21 cellular contexts compared by ENCODE assay signal in genomic region chr2:37919631-37920032, GRCh38. TPM values are rescaled to one million over a fixed set of nuclear protein-coding genes. Genes with fewer than 3 reads are reported as not detected.
DNase-seq lines count a peak whose midpoint lies in the region; ATAC-seq, FAIRE-seq and TF ChIP-seq lines count a peak whose summit lies in the region.
"Had no signal": no experiment of that assay in that cellular context is flagged by ENCODE, and none has a peak within 500 bp of the region (broad histone marks: within the 10 kb centered on the region; RNA-seq: fewer than 3 reads in every experiment).

No MANE protein-coding gene starts in this region.

- in situ Hi-C loops in K562 (cut with MboI): no loop called here

- H3K9ac ChIP-seq in K562 (ENCODE audit: insufficient read depth in 1 of 2, low read depth in 2 of 2, low read length in 2 of 2) (no peak overlapping the region), neuronal stem cell (ENCODE audit: low read depth, low read length, poor library complexity) (no peak overlapping the region)
- H3K9ac ChIP-seq: GM23248, KMS-11 had no signal

- H3K9me1 ChIP-seq in K562 (ENCODE audit: control insufficient read depth, insufficient read depth, low read length): no peaks in the 10 kb centered on the region

- H2AFZ ChIP-seq in K562 (ENCODE audit: low read depth, low read length) (0 out of 2 replicates have a peak overlapping the region, but pooled peaks have one; percentile 32), hepatocyte (no peak overlapping the region), neuronal stem cell (ENCODE audit: low read length) (peak overlapping the region; percentile 8)
- H2AFZ ChIP-seq: GM23248 had no signal

- no peaks in the 10 kb centered on the region for H3K9me3 Mint-ChIP-seq in activated naive CD8-positive, alpha-beta T cell treated with anti-CD3 and anti-CD28 coated beads for 36 hours
- H3K9me3 Mint-ChIP-seq: activated naive CD8-positive, alpha-beta T cell treated with anti-CD3 and anti-CD28 coated beads, Interleukin-2, amount 10 ng/mL, durations not matched to agents 7 days and 5 days; dendritic cell treated with granulocyte-macrophage colony-stimulating factor and Interleukin-4, amounts not matched to agents 40 ng/mL and 50 ng/mL, for 4 days; stimulated activated naive CD8-positive, alpha-beta T cell treated with anti-CD3 and anti-CD28 coated beads, Interleukin-15, Interleukin-2, amounts not matched to agents 100 ng/mL and 50 ng/mL, for 24 hours had no signal

- H3K14ac ChIP-seq in neuronal stem cell (ENCODE audit: low read length): no peak overlapping the region

- no peak overlapping the region for H3K27ac Mint-ChIP-seq in activated naive CD8-positive, alpha-beta T cell treated with anti-CD3 and anti-CD28 coated beads for 36 hours
- H3K27ac Mint-ChIP-seq: activated naive CD8-positive, alpha-beta T cell treated with anti-CD3 and anti-CD28 coated beads, Interleukin-2, amount 10 ng/mL, durations not matched to agents 7 days and 5 days; dendritic cell treated with granulocyte-macrophage colony-stimulating factor and Interleukin-4, amounts not matched to agents 40 ng/mL and 50 ng/mL, for 4 days; stimulated activated naive CD8-positive, alpha-beta T cell treated with anti-CD3 and anti-CD28 coated beads, Interleukin-15, Interleukin-2, amounts not matched to agents 100 ng/mL and 50 ng/mL, for 24 hours had no signal

- no peak overlapping the region for H2AK5ac ChIP-seq in neuronal stem cell (ENCODE audit: low read depth, low read length)

- H3K27me3 ChIP-seq in K562 (ENCODE audit: control insufficient read depth in 2 of 2, insufficient read depth in 2 of 2, low read length in 2 of 2): peaks cover 0 to 2% of the 10 kb centered on the region in 2 experiments; a peak in 2 of 5 replicates
- H3K27me3 ChIP-seq in hepatocyte: no peaks in the 10 kb centered on the region
- H3K27me3 ChIP-seq in neuronal stem cell (ENCODE audit: control insufficient read depth in 3 of 3, insufficient read depth in 3 of 3, low read depth in 1 of 3, low read length in 3 of 3): peaks cover 0 to 3% (median 0%) of the 10 kb centered on the region in 3 experiments
- H3K27me3 ChIP-seq: gastroesophageal sphincter, pancreas, sigmoid colon had no signal

- no peak overlapping the region for H4K8ac ChIP-seq in neuronal stem cell (ENCODE audit: low read depth, low read length)

- H2BK120ac ChIP-seq in neuronal stem cell (ENCODE audit: low read depth, low read length): no peak overlapping the region

- peaks cover 7% of the 10 kb centered on the region for H3K4me1 Mint-ChIP-seq in activated naive CD8-positive, alpha-beta T cell treated with anti-CD3 and anti-CD28 coated beads for 36 hours

- no peak overlapping the region for H2BK5ac ChIP-seq in neuronal stem cell (ENCODE audit: low read length)

- no peak overlapping the region for H3K4me3 ChIP-seq in K562
- H3K4me3 ChIP-seq in hepatocyte: no peak overlapping the region
- H3K4me3 ChIP-seq in neuronal stem cell (ENCODE audit: low read length in 2 of 2): no peak overlapping the region
- H3K4me3 ChIP-seq: gastroesophageal sphincter, GM23248, pancreas, sigmoid colon had no signal

- H2BK15ac ChIP-seq in neuronal stem cell (ENCODE audit: low read length): no peak overlapping the region

- POLR2A ChIA-PET in K562 (lab: Yijun Ruan, JAX): no interaction called here

- H2BK12ac ChIP-seq in neuronal stem cell (ENCODE audit: low read length): no peak overlapping the region

- DNase-seq in RPMI7951 (ENCODE audit: low read depth) (peak; percentile 23), K562 (ENCODE audit: extremely low read depth in 1 of 4, low spot score in 3 of 4) (peak in 2 of 4 experiments; percentile 17 to 64), hepatocyte (ENCODE audit: low spot score) (peak; percentile 22), neuronal stem cell (ENCODE audit: low spot score) (no peak), NCI-H345 (lab: John Stamatoyannopoulos, UW) (no peak), superior temporal gyrus (ENCODE audit: extremely low spot score) (no peak)
- no peak for DNase-seq in activated naive CD8-positive, alpha-beta T cell treated with anti-CD3 and anti-CD28 coated beads for 36 hours
- DNase-seq: activated naive CD8-positive, alpha-beta T cell treated with anti-CD3 and anti-CD28 coated beads, Interleukin-2, amount 10 ng/mL, durations not matched to agents 7 days and 5 days; GM23248; NCI-H524; pancreas; sigmoid colon had no signal

- H4K20me1 ChIP-seq in K562 (replicated peaks; ENCODE audit: control insufficient read depth, insufficient read depth, low read length) (no peaks in the 10 kb centered on the region), hepatocyte (ENCODE audit: insufficient read depth, poor library complexity, severe bottlenecking) (no peaks in the 10 kb centered on the region)

- no peak overlapping the region for H3K23ac ChIP-seq in neuronal stem cell (ENCODE audit: low read depth, low read length, poor library complexity)

- H3K9me3 ChIP-seq in K562 (replicated peaks; ENCODE audit: control insufficient read depth, insufficient read depth, low read depth, low read length): no peaks in the 10 kb centered on the region
- H3K9me3 ChIP-seq in hepatocyte (ENCODE audit: low read depth): no peaks in the 10 kb centered on the region
- H3K9me3 ChIP-seq in neuronal stem cell (replicated peaks in 1 of 2; ENCODE audit: control insufficient read depth in 2 of 2, insufficient read depth in 1 of 2, low read depth in 1 of 2, low read length in 2 of 2): peaks cover under 1 to 4% of the 10 kb centered on the region in 2 donors
- H3K9me3 ChIP-seq: gastroesophageal sphincter, pancreas, sigmoid colon had no signal

- H3K36me3 Mint-ChIP-seq in activated naive CD8-positive, alpha-beta T cell treated with anti-CD3 and anti-CD28 coated beads for 36 hours: no peaks in the 10 kb centered on the region
- H3K36me3 Mint-ChIP-seq: brain had no signal

- no peak for TF ChIP-seq CTCF in K562 (IDR thresholded peaks at IDR 0.05 in 2 of 3, conservative IDR thresholded peaks at IDR 0.05 in 1 of 3; ENCODE audit: insufficient read depth in 2 of 3, low read depth in 1 of 3, low read length in 3 of 3)
- TF ChIP-seq CTCF in hepatocyte (IDR thresholded peaks at IDR 0.05; ENCODE audit: poor library complexity): no peak

- ATAC-seq in K562: peak; percentile 76
- no peak for ATAC-seq in HG02678 (IDR thresholded peaks at IDR 0.05; ENCODE audit: unreplicated experiment)
- ATAC-seq: activated CD4-positive, CD25-positive, alpha-beta regulatory T cell treated with anti-CD3 and anti-CD28 coated beads, Interleukin-2, amount 50 U/mL, for 24 hours; gastroesophageal sphincter; pancreas had no signal

- no peaks in the 10 kb centered on the region for H3K79me1 ChIP-seq in neuronal stem cell (ENCODE audit: low read depth, low read length)

- no peak overlapping the region for H4K91ac ChIP-seq in neuronal stem cell (ENCODE audit: low read depth, low read length, poor library complexity)

- H3K4ac ChIP-seq in neuronal stem cell (ENCODE audit: low read length): no peak overlapping the region

- TF ChIP-seq EP300 in K562 (IDR thresholded peaks at IDR 0.05; ENCODE audit: low read length): no peak

- intact Hi-C loops in K562 (cut with micrococcal nuclease): no loop called here

- TF ChIP-seq RAD21 in K562 (CRISPR knock-in tag; conservative IDR thresholded peaks at IDR 0.05 in 1 of 2, IDR thresholded peaks at IDR 0.05 in 1 of 2): no peak

- TF ChIP-seq POLR2A in K562 (conservative IDR thresholded peaks at IDR 0.05): no peak

- peak; percentile 63 for FAIRE-seq in K562 (lab: Jason Lieb, UNC)
- FAIRE-seq: GM18507, pancreas had no signal

- no TSS peak for BruUV-seq in K562 (replicated peaks; lab: Mats Ljungman, UMichigan)

- H3K27me3 Mint-ChIP-seq in activated naive CD8-positive, alpha-beta T cell treated with anti-CD3 and anti-CD28 coated beads for 36 hours: peaks cover 4% of the 10 kb centered on the region
- H3K27me3 Mint-ChIP-seq: dendritic cell treated with granulocyte-macrophage colony-stimulating factor and Interleukin-4, amounts not matched to agents 40 ng/mL and 50 ng/mL, for 4 days had no signal

- H3K4me1 ChIP-seq in K562 (replicated peaks in 1 of 2; ENCODE audit: control insufficient read depth in 2 of 2, insufficient read depth in 2 of 2, low read length in 2 of 2): peaks cover 0 to 3% of the 10 kb centered on the region in 2 experiments; a peak in 2 of 5 replicates
- peaks cover 38% of the 10 kb centered on the region for H3K4me1 ChIP-seq in hepatocyte (ENCODE audit: insufficient read depth)
- no peaks in the 10 kb centered on the region for H3K4me1 ChIP-seq in neuronal stem cell (ENCODE audit: control insufficient read depth in 2 of 2, insufficient read depth in 1 of 2, low read depth in 1 of 2, low read length in 2 of 2)

- H3K9me2 ChIP-seq in hepatocyte (replicated peaks; ENCODE audit: insufficient read depth): no peaks in the 10 kb centered on the region

- H3K18ac ChIP-seq in neuronal stem cell (ENCODE audit: low read length): no peak overlapping the region

- CTCF ChIA-PET in K562 (lab: Yijun Ruan, JAX; ENCODE audit: low intra/inter-chr PET ratio): no interaction called here

- WGBS in K562 (ENCODE audit: insufficient coverage, low coverage, missing lambda C conversion rate): 0% methylated on average over 2 of the region's 2 CpGs
- 77% methylated on average over 2 of the region's 2 CpGs for WGBS in hepatocyte (ENCODE audit: low lambda C conversion rate, missing lambda C conversion rate)
- no CpG with 5 or more reads among the region's 2 CpGs for WGBS in neuronal stem cell (ENCODE audit: extremely low coverage in 2 of 2, insufficient read length in 2 of 2, insufficient replicate concordance in 1 of 2), 2 donors

- no peak overlapping the region for H3K4me2 ChIP-seq in K562 (ENCODE audit: insufficient read depth, low read length)
- no peak overlapping the region for H3K4me2 ChIP-seq in hepatocyte
- H3K4me2 ChIP-seq in neuronal stem cell (ENCODE audit: insufficient read depth, low read length, poor library complexity, severe bottlenecking): no peak overlapping the region
- H3K4me2 ChIP-seq: KMS-11 had no signal

- H3K36me3 ChIP-seq in K562 (ENCODE audit: control insufficient read depth, insufficient read depth, low read length): no peaks in the 10 kb centered on the region
- no peaks in the 10 kb centered on the region for H3K36me3 ChIP-seq in hepatocyte (replicated peaks; ENCODE audit: insufficient read depth, low read depth)
- no peaks in the 10 kb centered on the region for H3K36me3 ChIP-seq in neuronal stem cell (replicated peaks in 1 of 2; ENCODE audit: control insufficient read depth in 2 of 2, insufficient read depth in 2 of 2, low read length in 2 of 2)
- H3K36me3 ChIP-seq: gastroesophageal sphincter, pancreas, sigmoid colon had no signal

- H3K27ac ChIP-seq in K562 (ENCODE audit: extremely low read depth, low read depth, low read length) (no peak overlapping the region), hepatocyte (peak overlapping the region; percentile 65), neuronal stem cell (replicated peaks; ENCODE audit: low read length) (no peak overlapping the region)
- H3K27ac ChIP-seq: epithelial cell of prostate, gastroesophageal sphincter, GM23248, KMS-11, pancreas, sigmoid colon had no signal

- no peak overlapping the region for H3K4me3 Mint-ChIP-seq in activated naive CD8-positive, alpha-beta T cell treated with anti-CD3 and anti-CD28 coated beads for 36 hours
- H3K4me3 Mint-ChIP-seq: activated naive CD8-positive, alpha-beta T cell treated with anti-CD3 and anti-CD28 coated beads, Interleukin-2, amount 10 ng/mL, durations not matched to agents 7 days and 5 days; dendritic cell treated with granulocyte-macrophage colony-stimulating factor and Interleukin-4, amounts not matched to agents 40 ng/mL and 50 ng/mL, for 4 days; stimulated activated naive CD8-positive, alpha-beta T cell treated with anti-CD3 and anti-CD28 coated beads, Interleukin-15, Interleukin-2, amounts not matched to agents 100 ng/mL and 50 ng/mL, for 24 hours had no signal

- H3K79me2 ChIP-seq in K562 (ENCODE audit: control insufficient read depth, insufficient read depth, low read length): no peaks in the 10 kb centered on the region
- H3K79me2 ChIP-seq in hepatocyte: no peaks in the 10 kb centered on the region

RNA-seq across cellular contexts. Expression of gene RMDN2, which starts 5.5 kb away (rescaled TPM):
- total RNA-seq in RPMI7951 (2014; rRNA removed; shearing (Covaris generic)): 7.6 and 9.6 TPM in 2 replicates
- 1.2 and 6.3 TPM in 2 replicates for total RNA-seq in K562 (2011; cell fraction: chromatin; rRNA removed; ENCODE audit: low replicate concordance)
- 0.79 and 1.2 TPM in 2 replicates for total RNA-seq in K562 (2011; cell fraction: nucleolus; rRNA removed)
- total RNA-seq in K562 (2011; cell fraction: nucleoplasm; rRNA removed): 3.1 and 3.7 TPM in 2 replicates
- 1.5 and 2.8 TPM in 2 replicates for total RNA-seq in K562 (2014; rRNA removed)
- 4.2 and 4.7 TPM in 2 replicates for total RNA-seq in K562 (2014; rRNA removed; fragmentation: Illumina TruSeq; extraction: Trizol)
- total RNA-seq in K562 (2015; rRNA removed; fragmentation: Illumina TruSeq; extraction: Trizol): 3.5 and 4.3 TPM in 2 replicates
- total RNA-seq in K562 (2021): 2.2 and 2.7 TPM in 2 replicates
- polyA plus RNA-seq in K562 (2011; rRNA removed): 1.2 and 2.3 TPM in 2 replicates
- 0.37 and 0.59 TPM in 2 replicates for polyA plus RNA-seq in K562 (2011; cell fraction: cytosol; rRNA removed)
- 0.73 and 0.87 TPM in 2 replicates for polyA plus RNA-seq in K562 (2011; cell fraction: nucleus; rRNA removed)
- 2.4 and 2.7 TPM in 2 replicates for polyA plus RNA-seq in K562 (2012)
- polyA plus RNA-seq in K562 (2014; fragmentation: Illumina TruSeq; extraction: Trizol): 3.1 and 4.2 TPM in 2 replicates
- polyA plus RNA-seq in K562 (2014; fragmentation: Nextera tagmentation; extraction: Ambion mirVana): 1 to 10 TPM; 1.8 to 3.7 TPM
- 1.9 and 2.6 TPM in 2 replicates for polyA plus RNA-seq in K562 (2014; rRNA removed)
- 1.8 and 2.0 TPM in 2 replicates for polyA minus RNA-seq in K562 (2011; rRNA and poly(A)+ RNA removed)
- polyA minus RNA-seq in K562 (2011; cell fraction: cytosol; rRNA and poly(A)+ RNA removed): 1.1 TPM in 1 of 2 replicates, not detected in the other
- 1.7 and 2.2 TPM in 2 replicates for polyA minus RNA-seq in K562 (2011; cell fraction: nucleus; rRNA and poly(A)+ RNA removed)
- 14.6 and 16.5 TPM in 2 replicates for total RNA-seq in hepatocyte
- 7.8 and 9.3 TPM in 2 replicates for polyA plus RNA-seq in hepatocyte
- polyA plus RNA-seq in neuronal stem cell (2013, experiment 1 of 2): 1.1 TPM
- 1.0 TPM for polyA plus RNA-seq in neuronal stem cell (2013, experiment 2 of 2)
- 1 to 10 TPM; 2.8 to 3.2 TPM for total RNA-seq in activated naive CD8-positive, alpha-beta T cell treated with anti-CD3 and anti-CD28 coated beads for 36 hours

Comparison
In these comparisons a context has a peak if more than half of its experiments do, and no peak if none do; other contexts are left out.
1. DNase-seq: peak in RPMI7951 (single experiment) and hepatocyte (single experiment); none in neuronal stem cell (single experiment), activated naive CD8-positive, alpha-beta T cell treated with anti-CD3 and anti-CD28 coated beads for 36 hours (single experiment), NCI-H345 (single experiment) and superior temporal gyrus (single experiment).